In the genomic region with DNA sequence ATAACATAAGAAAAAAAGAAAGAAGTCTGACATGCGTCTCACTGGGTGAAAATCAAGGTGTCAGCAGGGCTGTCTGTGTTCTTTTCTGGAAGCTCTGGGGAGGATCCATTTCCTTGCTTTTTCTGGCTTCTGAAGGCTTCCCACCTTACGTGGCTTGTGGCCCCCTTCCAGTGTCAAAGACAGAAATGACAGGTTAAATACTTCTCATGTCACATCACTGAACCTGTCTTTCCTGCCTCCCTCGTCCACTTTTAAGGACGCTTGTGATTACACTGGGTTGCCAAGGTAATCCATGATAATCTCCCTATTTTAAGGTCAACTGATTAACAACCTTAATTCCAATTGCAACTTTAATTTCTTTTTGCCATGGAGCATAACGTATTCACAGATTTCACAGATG, we compare ENCODE assay signal across 22 cellular contexts.
"Had no signal": no experiment of that assay in that cellular context is flagged by ENCODE, and none has a peak within 500 bp of the region (broad histone marks: within the 10 kb centered on the region; RNA-seq: fewer than 3 reads in every experiment).

No MANE protein-coding gene starts in this region.

- H3K36me3 ChIP-seq: heart left ventricle, neutrophil, right lobe of liver, tibial artery had no signal

- ATAC-seq: esophagus mucosa; heart left ventricle; left cardiac atrium; left ventricle myocardium superior; naive thymus-derived CD4-positive, alpha-beta T cell; psoas muscle; right lobe of liver; stimulated activated memory B cell treated with anti-CD40 and anti-IgM and Interleukin-4, amounts not matched to agents 10 μg/mL and 1 μg/mL and 100 μg/mL, for 72 hours had no signal

- H3K27me3 ChIP-seq: dorsolateral prefrontal cortex, heart left ventricle, right lobe of liver, tibial artery had no signal

- H3K4me1 ChIP-seq: right lobe of liver had no signal

- H3K4me3 ChIP-seq: dorsolateral prefrontal cortex, heart left ventricle, lung, psoas muscle, right lobe of liver, tibial artery had no signal

- DNase-seq: cortex of kidney; dorsolateral prefrontal cortex; effector CD8-positive, alpha-beta T cell; heart left ventricle; hippocampal formation; kidney; left cardiac atrium; left ventricle myocardium superior; mesenchymal stem cell; naive thymus-derived CD4-positive, alpha-beta T cell; nephron progenitor cell; psoas muscle; retina; right lobe of liver; stimulated activated CD4-positive, alpha-beta T cell treated with anti-CD3 and anti-CD28 coated beads, Interleukin-15, amount 100 ng/mL, for 24 hours; stimulated activated CD4-positive, alpha-beta T cell treated with anti-CD3 and anti-CD28 coated beads, Interleukin-1b, Interleukin-23, amount 100 ng/mL, for 48 hours; stimulated activated CD4-positive, alpha-beta T cell treated with anti-CD3 and anti-CD28 coated beads, Interleukin-4, amount 100 ng/mL, for 24 hours; tibial artery had no signal

- H3K9me3 ChIP-seq: heart left ventricle, neutrophil, psoas muscle, right lobe of liver, tibial artery had no signal

- H3K27ac ChIP-seq: dorsolateral prefrontal cortex, heart left ventricle, neutrophil, psoas muscle, right lobe of liver, tibial artery had no signal
